In the genomic region with DNA sequence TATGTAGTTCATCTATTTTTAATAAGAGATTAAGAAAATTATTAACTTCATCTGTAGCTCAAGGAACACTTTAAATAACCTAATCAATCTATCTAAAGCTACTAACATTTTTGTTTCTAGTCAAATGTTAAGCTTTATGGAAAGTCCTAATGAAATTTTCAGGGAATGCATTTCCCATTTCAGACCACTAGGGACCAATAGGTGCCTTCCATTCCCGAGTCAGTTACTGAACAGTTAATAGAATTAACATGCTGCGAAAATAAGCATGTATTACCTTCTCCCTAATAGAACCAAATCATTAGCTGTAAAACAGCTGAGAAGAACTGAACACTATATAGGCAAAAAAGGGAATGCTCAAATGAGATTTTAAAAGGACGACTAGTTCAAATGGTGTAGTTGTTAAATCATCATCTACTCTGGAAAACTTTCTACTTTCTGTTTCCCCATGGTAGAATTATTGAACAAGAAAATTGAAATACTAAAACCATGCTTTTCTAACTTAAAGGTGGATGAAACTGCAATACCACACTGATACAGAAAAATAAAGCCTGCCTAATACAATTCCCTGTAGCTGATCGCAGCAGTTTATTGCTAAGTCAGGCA, we compare ENCODE assay signal across 10 cellular contexts. TPM values are rescaled to one million over a fixed set of nuclear protein-coding genes. Genes with fewer than 3 reads are reported as not detected.
A peak's percentile ranks its signal among the peaks of the same experiment; 100 is the strongest.
DNase-seq lines count a peak whose midpoint lies in the region; ATAC-seq and TF ChIP-seq lines count a peak whose summit lies in the region.
"Had no signal": no experiment of that assay in that cellular context is flagged by ENCODE, and none has a peak within 500 bp of the region (broad histone marks: within the 10 kb centered on the region; RNA-seq: fewer than 3 reads in every experiment).

No MANE protein-coding gene starts in this region.

- TF ChIP-seq CTCF in heart right ventricle (IDR thresholded peaks at IDR 0.05) (peak in 6 of 9 donors; percentile 29 to 51 (median 33)), RWPE2 (IDR thresholded peaks at IDR 0.05; ENCODE audit: poor library complexity, severe bottlenecking) (peak; percentile 78), foreskin keratinocyte (conservative IDR thresholded peaks at IDR 0.05) (peak; percentile 73), uterus (IDR thresholded peaks at IDR 0.05) (peak; percentile 35 to 43 (median 39))

- H3K4me3 ChIP-seq in heart right ventricle (no peak overlapping the region), right cardiac atrium (ENCODE audit: low read length) (no peak overlapping the region), RWPE2 (ENCODE audit: severe bottlenecking) (no peak overlapping the region), uterus (no peak overlapping the region)

- ATAC-seq in heart right ventricle (no peak), right cardiac atrium (no peak), RWPE2 (ENCODE audit: low read depth) (no peak; the same call in 2 of the 3 replicates), foreskin keratinocyte (peak; percentile 54), GM19395 (IDR thresholded peaks at IDR 0.05; ENCODE audit: unreplicated experiment) (no peak)

- TF ChIP-seq POLR2A in uterus (IDR thresholded peaks at IDR 0.05), result no peak

- 69 to 75% methylated on average over 4 of the region's 4 CpGs for WGBS in heart right ventricle, 2 donors
- 70% methylated on average over 4 of the region's 4 CpGs for WGBS in right cardiac atrium

- H3K27ac ChIP-seq in heart right ventricle (no peak overlapping the region), right cardiac atrium (ENCODE audit: low read length) (no peak overlapping the region), RWPE2 (ENCODE audit: poor library complexity, severe bottlenecking) (no peak overlapping the region), foreskin keratinocyte (no peak overlapping the region), uterus (peak overlapping the region; percentile 47 to 76)

- H3K36me3 ChIP-seq in heart right ventricle, result no peaks in the 10 kb centered on the region
- H3K36me3 ChIP-seq in RWPE2 (ENCODE audit: low read depth), result no peaks in the 10 kb centered on the region
- no peaks in the 10 kb centered on the region for H3K36me3 ChIP-seq in uterus

- intact Hi-C loops in heart right ventricle (cut with DNase I), result no loop called here
- intact Hi-C loops in right cardiac atrium (cut with DNase I), result no loop called here
- intact Hi-C loops in uterus (cut with DNase I; ENCODE audit: low total_unique reads), result no loop called here

- no peak for DNase-seq in heart right ventricle
- DNase-seq in right cardiac atrium, result no peak
- DNase-seq in RWPE2 (ENCODE audit: low spot score), result no peak
- DNase-seq in foreskin keratinocyte, result no peak
- DNase-seq in uterus, result no peak
- no peak for DNase-seq in NOMO-1 treated with dmso at 0.1 percent for 144 hours (lab: John Stamatoyannopoulos, UW; ENCODE audit: unreplicated experiment)
- no peak for DNase-seq in COLO829 (ENCODE audit: low spot score)
- DNase-seq: NK-92 treated with Interleukin-12 subunit alpha and Interleukin-12 subunit beta, amount 100 ng/mL, for 24 hours; stimulated activated CD8-positive, alpha-beta memory T cell treated with anti-CD3 and anti-CD28 coated beads, Interleukin-4, amount 100 ng/mL, for 48 hours had no signal

- H3K27me3 ChIP-seq in heart right ventricle (no peaks in the 10 kb centered on the region), right cardiac atrium (ENCODE audit: control insufficient read depth, insufficient read depth) (no peaks in the 10 kb centered on the region), RWPE2 (ENCODE audit: insufficient read depth, poor library complexity, severe bottlenecking) (no peaks in the 10 kb centered on the region), foreskin keratinocyte (no peaks in the 10 kb centered on the region), uterus (no peaks in the 10 kb centered on the region)

- H3K9me3 ChIP-seq in heart right ventricle, result no peaks in the 10 kb centered on the region
- H3K9me3 ChIP-seq in right cardiac atrium (ENCODE audit: control insufficient read depth, low read length), result no peaks in the 10 kb centered on the region
- H3K9me3 ChIP-seq in RWPE2 (ENCODE audit: severe bottlenecking), result no peaks in the 10 kb centered on the region
- no peaks in the 10 kb centered on the region for H3K9me3 ChIP-seq in uterus

- H3K4me1 ChIP-seq in heart right ventricle (peaks cover 0 to 25% (median 3%) of the 10 kb centered on the region in 9 donors), right cardiac atrium (ENCODE audit: control insufficient read depth, insufficient read depth, low read length) (peaks cover 2% of the 10 kb centered on the region), RWPE2 (ENCODE audit: insufficient read depth, poor library complexity, severe bottlenecking) (no peaks in the 10 kb centered on the region), foreskin keratinocyte (no peaks in the 10 kb centered on the region), uterus (no peaks in the 10 kb centered on the region)

RNA-seq across cellular contexts. Expression of a gene that starts 22.5 kb away (rescaled TPM):
- total RNA-seq in heart right ventricle (10 to 100 TPM; 13.5 to 22.5 (median 18.0) TPM), right cardiac atrium (10 to 100 TPM; 15.4 to 25.9 (median 17.7) TPM), foreskin keratinocyte (20.1 and 22.7 TPM in 2 replicates), uterus (10 to 100 TPM in 3 of 4 donors, 1 to 10 TPM in 1; 6.4 to 62.5 (median 28.9) TPM)
- polyA plus RNA-seq in heart right ventricle (10 to 100 TPM; 20.2 to 24.5 TPM), right cardiac atrium (14.9 TPM), foreskin keratinocyte (23.4 and 23.8 TPM in 2 replicates)

Comparison
In these comparisons a context has a peak if more than half of its experiments do, and no peak if none do; other contexts are left out.
1. H3K27ac ChIP-seq: peak in uterus (2 of 2); none in heart right ventricle (0 of 10), right cardiac atrium (single experiment), RWPE2 (single experiment) and foreskin keratinocyte (single experiment).
2. Peak in every context shown above with its lines, with median percentiles within 50 percentile points of each other: CTCF ChIP-seq.